ENCODE assay signal across 8 cellular contexts in the genomic region with DNA sequence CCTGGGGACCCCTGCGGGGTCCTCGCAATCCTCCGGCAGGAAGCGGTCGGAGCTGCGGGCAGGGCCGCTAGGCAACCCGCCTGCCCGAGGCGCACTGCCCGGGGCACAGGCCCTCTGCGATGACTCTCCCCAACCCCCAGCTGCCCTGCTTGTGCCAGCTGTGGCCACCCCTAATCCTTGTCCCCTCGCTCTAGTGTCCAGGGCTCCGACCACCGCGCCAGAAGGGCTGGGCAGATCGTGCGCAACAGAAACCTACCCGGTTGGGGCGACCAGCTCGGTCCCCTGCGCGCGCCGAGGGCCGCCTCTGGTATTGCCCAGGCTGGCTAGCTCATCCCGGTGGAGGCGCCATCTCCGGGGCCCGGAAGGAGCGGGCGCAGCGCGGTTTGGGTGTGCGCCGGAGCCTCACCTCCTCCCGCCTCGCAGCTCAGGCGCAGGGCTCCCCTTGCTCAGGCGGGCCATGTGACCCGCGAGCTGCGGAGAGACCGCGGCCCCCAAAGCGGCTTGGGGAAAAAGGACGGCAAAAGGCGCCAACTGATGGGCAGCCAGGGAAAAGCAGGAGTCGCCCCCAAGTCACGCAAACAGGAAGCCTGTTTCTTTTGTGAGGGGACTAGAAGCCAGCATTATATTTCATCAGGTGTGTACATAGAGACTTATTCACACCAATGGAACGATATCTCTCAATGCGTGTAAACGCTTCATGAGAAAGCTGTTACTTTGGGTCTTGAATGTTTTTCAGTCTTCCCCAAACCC. TPM values are rescaled to one million over a fixed set of nuclear protein-coding genes. Genes with fewer than 3 reads are reported as not detected.
DNase-seq lines count a peak whose midpoint lies in the region; ATAC-seq, FAIRE-seq and TF ChIP-seq lines count a peak whose summit lies in the region.

No MANE protein-coding gene starts in this region.

- no peak for FAIRE-seq in frontal cortex (lab: Jason Lieb, UNC)

- peaks cover 46% of the 10 kb centered on the region for H3K27me3 Mint-ChIP-seq in activated T-helper 1 cell treated with anti-CD3 and anti-CD28 coated beads, Interleukin-12 subunit alpha, Interleukin-12 subunit beta, Interleukin-2, Interleukin-4 antibody, amounts not matched to agents 30 ng/mL and 10 ng/mL and 1 ng/mL, durations not matched to agents 14 hours and 24 hours and 36 hours (ENCODE audit: insufficient read depth)
- peaks cover 6% of the 10 kb centered on the region for H3K27me3 Mint-ChIP-seq in neural crest cell (ENCODE audit: low read depth)

- no peak overlapping the region for H3K27ac Mint-ChIP-seq in activated T-helper 1 cell treated with anti-CD3 and anti-CD28 coated beads, Interleukin-12 subunit alpha, Interleukin-12 subunit beta, Interleukin-2, Interleukin-4 antibody, amounts not matched to agents 30 ng/mL and 10 ng/mL and 1 ng/mL, durations not matched to agents 14 hours and 24 hours and 36 hours
- H3K27ac Mint-ChIP-seq in neural crest cell (ENCODE audit: unreplicated experiment) = peak overlapping the region; percentile 86

- DNase-seq in DMS53 treated with DMSO at 0.1 percent for 48 hours (lab: John Stamatoyannopoulos, UW; ENCODE audit: unreplicated experiment) (peak; percentile 45), NCI-H1417 treated with DMSO at 0.1 percent for 48 hours (lab: John Stamatoyannopoulos, UW) (peak; percentile 76), frontal cortex (ENCODE audit: low spot score in 2 of 2) (peak; percentile 70 to 78), neural crest cell (ENCODE audit: low read depth, low spot score) (peak; percentile 54), NOMO-1 (lab: John Stamatoyannopoulos, UW; ENCODE audit: unreplicated experiment in 2 of 2) (no peak)
- no peak for DNase-seq in activated T-helper 1 cell treated with anti-CD3 and anti-CD28 coated beads, Interleukin-12 subunit alpha, Interleukin-12 subunit beta, Interleukin-2, Interleukin-4 antibody, amounts not matched to agents 30 ng/mL and 10 ng/mL and 1 ng/mL, durations not matched to agents 14 hours and 24 hours and 36 hours (ENCODE audit: low spot score)

- H3K4me1 Mint-ChIP-seq in activated T-helper 1 cell treated with anti-CD3 and anti-CD28 coated beads, Interleukin-12 subunit alpha, Interleukin-12 subunit beta, Interleukin-2, Interleukin-4 antibody, amounts not matched to agents 30 ng/mL and 10 ng/mL and 1 ng/mL, durations not matched to agents 14 hours and 24 hours and 36 hours (ENCODE audit: low read depth) = peaks cover 5% of the 10 kb centered on the region
- H3K4me1 Mint-ChIP-seq in neural crest cell = peaks cover 21% of the 10 kb centered on the region

- H3K4me3 Mint-ChIP-seq in activated T-helper 1 cell treated with anti-CD3 and anti-CD28 coated beads, Interleukin-12 subunit alpha, Interleukin-12 subunit beta, Interleukin-2, Interleukin-4 antibody, amounts not matched to agents 30 ng/mL and 10 ng/mL and 1 ng/mL, durations not matched to agents 14 hours and 24 hours and 36 hours = peak overlapping the region; percentile 20
- H3K4me3 Mint-ChIP-seq in neural crest cell = peak overlapping the region; percentile 93

- ATAC-seq in HG03108 (IDR thresholded peaks at IDR 0.05; ENCODE audit: unreplicated experiment) = no peak
- no peak for ATAC-seq in GM21447 (IDR thresholded peaks at IDR 0.05; ENCODE audit: unreplicated experiment)

- TF ChIP-seq CTCF in neural crest cell (conservative IDR thresholded peaks at IDR 0.05) = no peak

- intact Hi-C loops in activated T-helper 1 cell treated with anti-CD3 and anti-CD28 coated beads, Interleukin-12 subunit alpha, Interleukin-12 subunit beta, Interleukin-2, Interleukin-4 antibody, amounts not matched to agents 30 ng/mL and 10 ng/mL and 1 ng/mL, durations not matched to agents 14 hours and 24 hours and 36 hours (cut with micrococcal nuclease) = no loop called here

- H3K36me3 Mint-ChIP-seq in activated T-helper 1 cell treated with anti-CD3 and anti-CD28 coated beads, Interleukin-12 subunit alpha, Interleukin-12 subunit beta, Interleukin-2, Interleukin-4 antibody, amounts not matched to agents 30 ng/mL and 10 ng/mL and 1 ng/mL, durations not matched to agents 14 hours and 24 hours and 36 hours (ENCODE audit: low read depth) = no peaks in the 10 kb centered on the region
- peaks cover 3% of the 10 kb centered on the region for H3K36me3 Mint-ChIP-seq in neural crest cell (ENCODE audit: low read depth)

- H3K9me3 Mint-ChIP-seq in activated T-helper 1 cell treated with anti-CD3 and anti-CD28 coated beads, Interleukin-12 subunit alpha, Interleukin-12 subunit beta, Interleukin-2, Interleukin-4 antibody, amounts not matched to agents 30 ng/mL and 10 ng/mL and 1 ng/mL, durations not matched to agents 14 hours and 24 hours and 36 hours = no peaks in the 10 kb centered on the region
- H3K9me3 Mint-ChIP-seq in neural crest cell = no peaks in the 10 kb centered on the region

RNA-seq across cellular contexts. Expression of a gene that starts 46.8 kb away (rescaled TPM):
- 39.3 and 45.9 TPM in 2 replicates for total RNA-seq in activated T-helper 1 cell treated with anti-CD3 and anti-CD28 coated beads, Interleukin-12 subunit alpha, Interleukin-12 subunit beta, Interleukin-2, Interleukin-4 antibody, amounts not matched to agents 30 ng/mL and 10 ng/mL and 1 ng/mL, durations not matched to agents 14 hours and 24 hours and 36 hours
- 34.6 TPM for total RNA-seq in frontal cortex
- total RNA-seq in neural crest cell = 66.6 and 70.2 TPM in 2 replicates

RNA-seq across cellular contexts. Expression of a gene that starts 51.3 kb away (rescaled TPM):
- not detected in 2 replicates for total RNA-seq in activated T-helper 1 cell treated with anti-CD3 and anti-CD28 coated beads, Interleukin-12 subunit alpha, Interleukin-12 subunit beta, Interleukin-2, Interleukin-4 antibody, amounts not matched to agents 30 ng/mL and 10 ng/mL and 1 ng/mL, durations not matched to agents 14 hours and 24 hours and 36 hours
- total RNA-seq in frontal cortex (not detected), neural crest cell (not detected in 2 replicates)

Comparison
In these comparisons a context has a peak if more than half of its experiments do, and no peak if none do; other contexts are left out.
1. DNase-seq: peak in DMS53 treated with DMSO at 0.1 percent for 48 hours (single experiment), NCI-H1417 treated with DMSO at 0.1 percent for 48 hours (single experiment), frontal cortex (2 of 2) and neural crest cell (single experiment); none in activated T-helper 1 cell treated with anti-CD3 and anti-CD28 coated beads, Interleukin-12 subunit alpha, Interleukin-12 subunit beta, Interleukin-2, Interleukin-4 antibody, amounts not matched to agents 30 ng/mL and 10 ng/mL and 1 ng/mL, durations not matched to agents 14 hours and 24 hours and 36 hours (single experiment) and NOMO-1 (0 of 2).